Comparison of ENCODE assay signal across 1 cellular context in genomic region chr17:75722542-75723095, GRCh38.
TF ChIP-seq lines count a peak whose summit lies in the region.

No MANE protein-coding gene starts in this region.

TF ChIP-seq in HepG2, 621 proteins besides CTCF, POLR2A, EP300 and RAD21:
- TF ChIP-seq CENPBD1 (CRISPR knock-in tag; IDR thresholded peaks at IDR 0.05; ENCODE audit: borderline replicate concordance, low read depth) (no peak), ZNF274 (CRISPR knock-in tag; IDR thresholded peaks at IDR 0.05) (0 out of 2 replicates have a peak, but pooled peaks have one; percentile 1), ZBTB46 (CRISPR knock-in tag; IDR thresholded peaks at IDR 0.05; ENCODE audit: borderline replicate concordance) (no peak)
